8 cellular contexts compared by ENCODE assay signal in genomic region chr12:2890388-2891239, GRCh38. TPM values are rescaled to one million over a fixed set of nuclear protein-coding genes. Genes with fewer than 3 reads are reported as not detected.
A peak's percentile ranks its signal among the peaks of the same experiment; 100 is the strongest.
DNase-seq lines count a peak whose midpoint lies in the region; ATAC-seq, FAIRE-seq and TF ChIP-seq lines count a peak whose summit lies in the region.

Gene TULP3 (plus strand): TSS chr12:2890891. CDS start chr12:2890948, 57 bp downstream.

- H3K27ac Mint-ChIP-seq in T-helper 17 cell, result peak within 1 kb of the TSS; percentile 96

- H3K27ac ChIP-seq in right atrium auricular region, result peak within 1 kb of the TSS; percentile 93 to 99
- H3K27ac ChIP-seq in psoas muscle, result peak within 1 kb of the TSS; percentile 93

- peaks cover 3% of the 10 kb centered on the region for H3K36me3 Mint-ChIP-seq in T-helper 17 cell (ENCODE audit: low read depth)

- intact Hi-C loops in psoas muscle (cut with DNase I), result no loop called here

- in situ Hi-C loops in GM13976 (cut with MboI; ENCODE audit: low sequenced_read_pairs, unreplicated experiment), result no loop called here

- no peaks in the 10 kb centered on the region for H3K27me3 Mint-ChIP-seq in T-helper 17 cell

- DNase-seq in GM13976 (ENCODE audit: low spot score), result peak; percentile 97
- peak; percentile 97 for DNase-seq in NCI-H146 treated with DMSO at 0.1 percent for 48 hours (lab: John Stamatoyannopoulos, UW; ENCODE audit: unreplicated experiment)
- peak; percentile 97 to 98 (median 98) for DNase-seq in T-helper 17 cell
- DNase-seq in anterior cingulate cortex (lab: John Stamatoyannopoulos, UW), result peak; percentile 90 to 100 (median 99)
- DNase-seq in right atrium auricular region (ENCODE audit: low spot score), result peak; percentile 99
- peak; percentile 99 to 100 for DNase-seq in psoas muscle
- DNase-seq in urothelium cell line (ENCODE audit: low spot score), result peak; percentile 100

- H3K4me3 Mint-ChIP-seq in T-helper 17 cell, result peak within 1 kb of the TSS; percentile 99

- no peaks in the 10 kb centered on the region for H3K36me3 ChIP-seq in right atrium auricular region
- H3K36me3 ChIP-seq in psoas muscle (ENCODE audit: insufficient read depth in 1 of 2, low read depth in 1 of 2), result no peaks in the 10 kb centered on the region

- peaks cover 18% of the 10 kb centered on the region for H3K4me1 Mint-ChIP-seq in T-helper 17 cell

- peak; percentile 99 for FAIRE-seq in urothelium cell line (lab: Jason Lieb, UNC)

- ATAC-seq in HG02870 (IDR thresholded peaks at IDR 0.05; ENCODE audit: unreplicated experiment), result peak; percentile 95
- peak; percentile 98 for ATAC-seq in T-helper 17 cell
- ATAC-seq in psoas muscle, result peak; percentile 98 to 99 (median 99)

- H3K27me3 ChIP-seq in right atrium auricular region, result no peaks in the 10 kb centered on the region
- H3K27me3 ChIP-seq in psoas muscle (ENCODE audit: insufficient read depth in 3 of 3, low read length in 2 of 3), result no peaks in the 10 kb centered on the region

- 0 to 1% (median 0%) methylated on average over 64 to 83 of the region's 83 CpGs for WGBS in psoas muscle, 3 donors

- TF ChIP-seq CTCF in GM13976 (IDR thresholded peaks at IDR 0.05; ENCODE audit: borderline replicate concordance, control extremely low read depth, extremely low read depth, insufficient read depth, missing control alignments) (no peak), right atrium auricular region (IDR thresholded peaks at IDR 0.05) (no peak), psoas muscle (IDR thresholded peaks at IDR 0.05) (no peak)

- H3K4me1 ChIP-seq in right atrium auricular region (peaks cover 0 to 31% of the 10 kb centered on the region in 2 donors), psoas muscle (peaks cover 27% of the 10 kb centered on the region)

- H3K9me3 ChIP-seq in T-helper 17 cell (ENCODE audit: control insufficient read depth, low read length, poor library complexity, severe bottlenecking) (no peaks in the 10 kb centered on the region), right atrium auricular region (no peaks in the 10 kb centered on the region), psoas muscle (no peaks in the 10 kb centered on the region)

- peak within 1 kb of the TSS; percentile 73 to 97 for H3K4me3 ChIP-seq in right atrium auricular region
- H3K4me3 ChIP-seq in psoas muscle, result peak within 1 kb of the TSS; percentile 90

RNA-seq across cellular contexts. Expression of gene TULP3, which starts in this region (rescaled TPM):
- total RNA-seq in T-helper 17 cell (1 to 10 TPM; 6.3 to 7.9 TPM), right atrium auricular region (10 to 100 TPM in 1 of 2 donors, 1 to 10 TPM in 1; 9.7 to 17.0 TPM), psoas muscle (1 to 10 TPM; 4.9 to 9.1 (median 8.0) TPM)
- polyA plus RNA-seq in psoas muscle, result 1 to 10 TPM; 3.9 to 7.3 (median 4.4) TPM

Comparison
In these comparisons a context has a peak if more than half of its experiments do, and no peak if none do; other contexts are left out.
1. Peak in every context shown above with its lines: DNase-seq, ATAC-seq, H3K4me3 ChIP-seq and H3K27ac ChIP-seq.